In genomic region chr4:130336585-130337217, GRCh38 we compare ENCODE assay signal across 9 cellular contexts.
DNase-seq lines count a peak whose midpoint lies in the region; ATAC-seq and TF ChIP-seq lines count a peak whose summit lies in the region.
"Had no signal": no experiment of that assay in that cellular context is flagged by ENCODE, and none has a peak within 500 bp of the region (broad histone marks: within the 10 kb centered on the region; RNA-seq: fewer than 3 reads in every experiment).

No MANE protein-coding gene starts in this region.

- H3K36me3 Mint-ChIP-seq in MCF 10A (ENCODE audit: insufficient read depth, unreplicated experiment) = no peaks in the 10 kb centered on the region
- no peaks in the 10 kb centered on the region for H3K36me3 Mint-ChIP-seq in stimulated activated memory B cell treated with anti-CD40 and anti-IgM and Interleukin-4, amounts not matched to agents 10 μg/mL and 1 μg/mL and 100 μg/mL, for 72 hours
- H3K36me3 Mint-ChIP-seq in T-cell = no peaks in the 10 kb centered on the region
- H3K36me3 Mint-ChIP-seq: activated naive CD8-positive, alpha-beta T cell had no signal

- H3K27ac Mint-ChIP-seq in MCF 10A (ENCODE audit: low read depth, unreplicated experiment) = no peak overlapping the region
- no peak overlapping the region for H3K27ac Mint-ChIP-seq in stimulated activated memory B cell treated with anti-CD40 and anti-IgM and Interleukin-4, amounts not matched to agents 10 μg/mL and 1 μg/mL and 100 μg/mL, for 72 hours
- H3K27ac Mint-ChIP-seq in T-cell = no peak overlapping the region
- H3K27ac Mint-ChIP-seq: activated naive CD8-positive, alpha-beta T cell had no signal

- TF ChIP-seq POLR2A in breast epithelium (IDR thresholded peaks at IDR 0.05) = no peak

- no peaks in the 10 kb centered on the region for H3K27me3 ChIP-seq in breast epithelium

- H3K9me3 Mint-ChIP-seq in MCF 10A (ENCODE audit: unreplicated experiment) (no peaks in the 10 kb centered on the region), T-cell (peaks cover 4 to 11% (median 4%) of the 10 kb centered on the region in 3 donors)
- H3K9me3 Mint-ChIP-seq in stimulated activated memory B cell treated with anti-CD40 and anti-IgM and Interleukin-4, amounts not matched to agents 10 μg/mL and 1 μg/mL and 100 μg/mL, for 72 hours = no peaks in the 10 kb centered on the region

- no peak overlapping the region for H3K4me3 ChIP-seq in breast epithelium
- H3K4me3 ChIP-seq in foreskin fibroblast (ENCODE audit: low read depth in 1 of 2, low read length in 2 of 2) = no peak overlapping the region

- H3K27me3 Mint-ChIP-seq in MCF 10A (ENCODE audit: insufficient read depth, unreplicated experiment) (no peaks in the 10 kb centered on the region), T-cell (no peaks in the 10 kb centered on the region)
- H3K27me3 Mint-ChIP-seq in stimulated activated memory B cell treated with anti-CD40 and anti-IgM and Interleukin-4, amounts not matched to agents 10 μg/mL and 1 μg/mL and 100 μg/mL, for 72 hours = no peaks in the 10 kb centered on the region
- H3K27me3 Mint-ChIP-seq: activated naive CD8-positive, alpha-beta T cell had no signal

- peak; percentile 58 for DNase-seq in MCF 10A (ENCODE audit: unreplicated experiment)
- DNase-seq in breast epithelium (ENCODE audit: low spot score in 2 of 2) = no peak
- DNase-seq in NCI-H526 treated with DMSO at 0.1 percent for 48 hours (lab: John Stamatoyannopoulos, UW) = peak; percentile 6
- peak; percentile 0 to 14 for DNase-seq in foreskin fibroblast
- no peak for DNase-seq in NCI-H2196 treated with DMSO at 0.1 percent for 48 hours (lab: John Stamatoyannopoulos, UW; ENCODE audit: unreplicated experiment)
- no peak for DNase-seq in T-cell

- H3K4me1 ChIP-seq in breast epithelium = no peaks in the 10 kb centered on the region

- H3K4me1 Mint-ChIP-seq in MCF 10A (ENCODE audit: insufficient read depth, unreplicated experiment) (no peaks in the 10 kb centered on the region), T-cell (no peaks in the 10 kb centered on the region)
- H3K4me1 Mint-ChIP-seq in stimulated activated memory B cell treated with anti-CD40 and anti-IgM and Interleukin-4, amounts not matched to agents 10 μg/mL and 1 μg/mL and 100 μg/mL, for 72 hours = no peaks in the 10 kb centered on the region

- peak; percentile 34 for TF ChIP-seq CTCF in MCF 10A (IDR thresholded peaks at IDR 0.05; ENCODE audit: unreplicated experiment)
- TF ChIP-seq CTCF in breast epithelium (IDR thresholded peaks at IDR 0.05) = no peak
- peak; percentile 24 for TF ChIP-seq CTCF in foreskin fibroblast (IDR thresholded peaks at IDR 0.05; ENCODE audit: low read depth, low read length)

- H3K9me3 ChIP-seq in breast epithelium = no peaks in the 10 kb centered on the region

- POLR2A ChIA-PET in MCF 10A (lab: Yijun Ruan, JAX) = no interaction called here
- POLR2A ChIA-PET in T-cell (lab: Charles Lee) = no interaction called here

- H3K4me3 Mint-ChIP-seq in MCF 10A (ENCODE audit: unreplicated experiment) (no peak overlapping the region), T-cell (no peak overlapping the region)
- no peak overlapping the region for H3K4me3 Mint-ChIP-seq in stimulated activated memory B cell treated with anti-CD40 and anti-IgM and Interleukin-4, amounts not matched to agents 10 μg/mL and 1 μg/mL and 100 μg/mL, for 72 hours
- H3K4me3 Mint-ChIP-seq: activated naive CD8-positive, alpha-beta T cell had no signal

- CTCF ChIA-PET in MCF 10A (lab: Yijun Ruan, JAX) = interaction anchor here (0.5 to 2.7 kb wide), 22 partner anchors 9 to 756 kb away, joined by 3 to 29 read pairs (median 3); no protein-coding TSS in a partner anchor
- CTCF ChIA-PET in T-cell (lab: Charles Lee) = no interaction called here

- intact Hi-C loops in MCF 10A (cut with micrococcal nuclease) = loop anchor here (5.0 kb wide), 1 partner anchor 409 kb away; no protein-coding TSS in a partner anchor
- intact Hi-C loops in breast epithelium (cut with DNase I; ENCODE audit: low total_unique reads) = loop anchor here (5.0 kb wide), 1 partner anchor 419 kb away; no protein-coding TSS in a partner anchor

- no peaks in the 10 kb centered on the region for H3K36me3 ChIP-seq in breast epithelium

- ATAC-seq in HG02852 (IDR thresholded peaks at IDR 0.05; ENCODE audit: unreplicated experiment) (peak; percentile 96), T-cell (replicated peaks in 1 of 4) (no peak)
- ATAC-seq in stimulated activated memory B cell treated with anti-CD40 and anti-IgM and Interleukin-4, amounts not matched to agents 10 μg/mL and 1 μg/mL and 100 μg/mL, for 72 hours = no peak

- BruUV-seq in MCF 10A (replicated peaks; lab: Mats Ljungman, UMichigan) = no TSS peak

- no peak overlapping the region for H3K27ac ChIP-seq in breast epithelium

Comparison
In these comparisons a context has a peak if more than half of its experiments do, and no peak if none do; other contexts are left out.
1. DNase-seq: peak in MCF 10A (single experiment), NCI-H526 treated with DMSO at 0.1 percent for 48 hours (single experiment) and foreskin fibroblast (2 of 2); none in breast epithelium (0 of 2), NCI-H2196 treated with DMSO at 0.1 percent for 48 hours (single experiment) and T-cell (0 of 34).
2. CTCF ChIP-seq: peak in MCF 10A (single experiment) and foreskin fibroblast (single experiment); none in breast epithelium (0 of 3).